ENCODE assay signal across 1 cellular context in the genomic region with DNA sequence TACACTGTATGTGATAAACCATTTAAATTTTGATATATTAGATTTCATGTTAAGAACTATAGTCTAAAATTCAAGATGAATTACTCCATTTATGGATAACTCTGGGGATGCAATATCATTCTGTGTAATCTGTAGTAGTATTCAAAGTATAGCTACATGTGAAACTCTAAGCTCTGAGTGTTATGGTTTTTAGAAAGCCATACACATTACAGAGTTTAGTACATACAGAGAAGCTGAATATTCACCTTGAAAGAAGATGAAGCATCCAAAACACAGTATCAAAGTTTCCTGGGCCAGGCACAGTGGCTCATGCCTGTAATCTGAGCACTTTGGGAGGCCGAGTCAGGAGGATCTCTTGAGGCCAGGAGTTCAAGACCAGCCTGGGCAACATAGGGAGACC.
TF ChIP-seq lines count a peak whose summit lies in the region.

No MANE protein-coding gene starts in this region.

TF ChIP-seq in GM12878, 131 proteins besides CTCF, POLR2A, EP300 and RAD21:
- TF ChIP-seq SMAD1 (IDR thresholded peaks at IDR 0.05; ENCODE audit: low read depth, partially characterized antibody) (no peak), GABPA (IDR thresholded peaks at IDR 0.05; ENCODE audit: low read depth) (no peak), SPI1 (IDR thresholded peaks at IDR 0.05; ENCODE audit: borderline replicate concordance, insufficient read depth, low read depth, low read length) (no peak), BCL3 (IDR thresholded peaks at IDR 0.05; ENCODE audit: borderline replicate concordance, insufficient read depth, low read depth, low read length, poor library complexity, severe bottlenecking) (no peak), CEBPZ (IDR thresholded peaks at IDR 0.05; ENCODE audit: low read depth, low read length) (no peak), YY1 (IDR thresholded peaks at IDR 0.05; ENCODE audit: low read depth, low read length) (no peak), KLF5 (IDR thresholded peaks at IDR 0.05; ENCODE audit: partially characterized antibody) (no peak), EED (IDR thresholded peaks at IDR 0.05; ENCODE audit: low read depth) (no peak), ETV6 (conservative IDR thresholded peaks at IDR 0.05 in 1 of 2, IDR thresholded peaks at IDR 0.05 in 1 of 2; ENCODE audit: borderline replicate concordance in 1 of 2, low read depth in 1 of 2) (no peak), RBBP5 (conservative IDR thresholded peaks at IDR 0.05) (no peak), BRCA1 (IDR thresholded peaks at IDR 0.05; ENCODE audit: low read depth, low read length) (no peak), ATF2 (IDR thresholded peaks at IDR 0.05; ENCODE audit: low read length) (no peak), SP1 (IDR thresholded peaks at IDR 0.05; ENCODE audit: low read depth, low read length) (no peak), MTA3 (IDR thresholded peaks at IDR 0.05; ENCODE audit: borderline replicate concordance, low read length) (no peak), ATF7 (IDR thresholded peaks at IDR 0.05; ENCODE audit: low read depth) (no peak), SRF (IDR thresholded peaks at IDR 0.05; ENCODE audit: low read depth in 2 of 2, low read length in 2 of 2) (no peak), SMAD5 (IDR thresholded peaks at IDR 0.05; ENCODE audit: low read depth) (no peak)
TF ChIP-seq in GM12878: peak in this region for 0.
